ENCODE assay signal across 34 cellular contexts in the genomic region with DNA sequence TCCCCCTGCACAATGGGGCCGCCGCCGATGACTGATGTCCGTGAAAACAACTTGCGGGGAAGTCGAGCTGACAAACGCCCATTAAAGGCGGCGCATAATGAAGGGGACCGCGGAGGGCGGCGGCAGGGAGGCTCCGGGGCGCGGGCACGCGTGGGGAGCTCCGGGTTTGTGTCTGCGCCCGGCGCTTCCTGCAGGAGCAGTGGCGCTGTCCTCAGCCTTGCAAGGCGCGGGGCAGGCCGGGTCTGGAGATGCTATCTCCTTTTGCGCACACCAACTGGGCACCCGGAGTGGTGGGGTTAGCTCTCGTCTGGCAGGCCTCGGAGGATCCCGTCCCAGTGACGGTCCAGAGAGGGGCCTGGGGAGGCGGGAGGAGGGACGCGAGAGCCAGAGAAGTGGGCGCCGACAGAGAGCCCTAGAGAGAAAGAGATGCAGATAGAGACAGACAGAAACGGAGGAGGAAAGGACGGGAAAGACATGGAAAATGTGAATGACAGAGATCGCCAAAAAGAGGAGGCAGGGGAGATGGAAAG. TPM values are rescaled to one million over a fixed set of nuclear protein-coding genes. Genes with fewer than 3 reads are reported as not detected.
DNase-seq lines count a peak whose midpoint lies in the region; ATAC-seq and TF ChIP-seq lines count a peak whose summit lies in the region.
"Had no signal": no experiment of that assay in that cellular context is flagged by ENCODE, and none has a peak within 500 bp of the region (broad histone marks: within the 10 kb centered on the region; RNA-seq: fewer than 3 reads in every experiment).

No MANE protein-coding gene starts in this region.

- peak; percentile 15 for TF ChIP-seq CTCF in VCaP (conservative IDR thresholded peaks at IDR 0.05)
- TF ChIP-seq CTCF in osteoblast (IDR thresholded peaks at IDR 0.05; ENCODE audit: extremely low read depth, low read depth, low read length), result no peak

- H3K36me3 ChIP-seq in H7 (replicated peaks; ENCODE audit: control insufficient read depth, insufficient read depth, low read length), result no peaks in the 10 kb centered on the region; the same call in 1 of the 2 replicates
- no peaks in the 10 kb centered on the region for H3K36me3 ChIP-seq in iPS-15b (ENCODE audit: control insufficient read depth, insufficient read depth, low read length)
- H3K36me3 ChIP-seq in osteoblast (ENCODE audit: insufficient read depth, low read length), result no peaks in the 10 kb centered on the region
- H3K36me3 ChIP-seq: neutrophil, sigmoid colon, thoracic aorta, vagina had no signal

- no peak overlapping the region for H3K9ac ChIP-seq in iPS-15b (ENCODE audit: low read depth, low read length)

- peaks cover 27% of the 10 kb centered on the region for H3K27me3 Mint-ChIP-seq in T-helper 2 cell treated with Interferon-gamma antibody and Interleukin-4, amounts not matched to agents 5 μg/mL and 100 μg/mL, for 36 hours (ENCODE audit: low read depth)
- H3K27me3 Mint-ChIP-seq in activated CD8-positive, alpha-beta memory T cell treated with anti-CD3 and anti-CD28 coated beads, Interleukin-2, amount 10 ng/mL, durations not matched to agents 7 days and 5 days, result peaks cover 45% of the 10 kb centered on the region

- H3K27me3 ChIP-seq in H7 (ENCODE audit: control insufficient read depth, insufficient read depth, low read length) (peaks cover 72% of the 10 kb centered on the region), iPS-15b (ENCODE audit: control insufficient read depth, insufficient read depth, low read length) (peaks cover 77% of the 10 kb centered on the region), osteoblast (ENCODE audit: insufficient read depth, low read length) (peaks cover 81% of the 10 kb centered on the region)

- peak overlapping the region; percentile 3; the same call in 1 of the 2 replicates for H3K4me3 ChIP-seq in H7 (ENCODE audit: insufficient read depth, low read depth, low read length)
- H3K4me3 ChIP-seq in iPS-15b (ENCODE audit: low read depth, low read length), result peak overlapping the region; percentile 22
- no peak overlapping the region for H3K4me3 ChIP-seq in osteoblast (ENCODE audit: insufficient read depth, low read length)
- H3K4me3 ChIP-seq: sigmoid colon, thoracic aorta, vagina had no signal

- no peak overlapping the region for H2AFZ ChIP-seq in osteoblast (ENCODE audit: low read length)

- no peak overlapping the region for H3K27ac ChIP-seq in VCaP
- H3K27ac ChIP-seq in osteoblast (ENCODE audit: low read depth, low read length), result no peak overlapping the region
- H3K27ac ChIP-seq: C4-2B, epithelial cell of prostate, neutrophil, RWPE1, sigmoid colon, thoracic aorta, vagina had no signal

- H3K9me3 ChIP-seq in iPS-15b (ENCODE audit: control insufficient read depth, insufficient read depth, low read length), result no peaks in the 10 kb centered on the region
- H3K9me3 ChIP-seq in osteoblast (ENCODE audit: low read depth, low read length), result no peaks in the 10 kb centered on the region
- H3K9me3 ChIP-seq: Caco-2, neutrophil, sigmoid colon, thoracic aorta, vagina had no signal

- no peaks in the 10 kb centered on the region for H3K79me2 ChIP-seq in osteoblast (ENCODE audit: insufficient read depth, low read length)

- no peaks in the 10 kb centered on the region for H3K4me1 Mint-ChIP-seq in T-helper 2 cell treated with Interferon-gamma antibody and Interleukin-4, amounts not matched to agents 5 μg/mL and 100 μg/mL, for 36 hours (ENCODE audit: low read depth)
- no peaks in the 10 kb centered on the region for H3K4me1 Mint-ChIP-seq in activated CD8-positive, alpha-beta memory T cell treated with anti-CD3 and anti-CD28 coated beads, Interleukin-2, amount 10 ng/mL, durations not matched to agents 7 days and 5 days
- H3K4me1 Mint-ChIP-seq: activated CD4-positive, alpha-beta T cell treated with anti-CD3 and anti-CD28 coated beads for 36 hours; activated naive CD8-positive, alpha-beta T cell treated with anti-CD3 and anti-CD28 coated beads, Interleukin-2, amount 50 U/mL, for 24 hours had no signal

- no peak for ATAC-seq in HG02981 (IDR thresholded peaks at IDR 0.05; ENCODE audit: unreplicated experiment)
- ATAC-seq in activated CD8-positive, alpha-beta memory T cell treated with anti-CD3 and anti-CD28 coated beads, Interleukin-2, amount 10 ng/mL, durations not matched to agents 7 days and 5 days, result no peak
- ATAC-seq in HG02870 (IDR thresholded peaks at IDR 0.05; ENCODE audit: unreplicated experiment), result no peak
- ATAC-seq: activated CD4-positive, alpha-beta T cell treated with anti-CD3 and anti-CD28 coated beads for 36 hours; activated CD8-positive, alpha-beta T cell treated with anti-CD3 and anti-CD28 coated beads, Interleukin-2, amount 10 ng/mL, durations not matched to agents 7 days and 5 days; activated naive CD8-positive, alpha-beta T cell treated with anti-CD3 and anti-CD28 coated beads, Interleukin-2, amount 50 U/mL, for 24 hours; left lobe of liver had no signal

- CTCF ChIA-PET in activated CD8-positive, alpha-beta memory T cell treated with anti-CD3 and anti-CD28 coated beads, Interleukin-2, amount 10 ng/mL, durations not matched to agents 7 days and 5 days (lab: Charles Lee), result no interaction called here

- no peak overlapping the region for H3K4me3 Mint-ChIP-seq in T-helper 2 cell treated with Interferon-gamma antibody and Interleukin-4, amounts not matched to agents 5 μg/mL and 100 μg/mL, for 36 hours
- no peak overlapping the region for H3K4me3 Mint-ChIP-seq in activated CD8-positive, alpha-beta memory T cell treated with anti-CD3 and anti-CD28 coated beads, Interleukin-2, amount 10 ng/mL, durations not matched to agents 7 days and 5 days
- H3K4me3 Mint-ChIP-seq: activated CD4-positive, alpha-beta T cell treated with anti-CD3 and anti-CD28 coated beads for 36 hours; activated CD8-positive, alpha-beta T cell treated with anti-CD3 and anti-CD28 coated beads, Interleukin-2, amount 10 ng/mL, durations not matched to agents 7 days and 5 days; activated naive CD8-positive, alpha-beta T cell treated with anti-CD3 and anti-CD28 coated beads, Interleukin-2, amount 50 U/mL, for 24 hours; memory B cell; stimulated activated naive CD8-positive, alpha-beta T cell treated with anti-CD3 and anti-CD28 coated beads, Interleukin-15, Interleukin-2, amounts not matched to agents 100 ng/mL and 50 ng/mL, for 24 hours had no signal

- no peaks in the 10 kb centered on the region for H3K4me1 ChIP-seq in iPS-15b (ENCODE audit: control insufficient read depth, insufficient read depth, low read length)
- H3K4me1 ChIP-seq in osteoblast (ENCODE audit: insufficient read depth, low read length), result no peaks in the 10 kb centered on the region

- H4K20me1 ChIP-seq in osteoblast (ENCODE audit: insufficient read depth, low read length), result no peaks in the 10 kb centered on the region

- H3K9me3 Mint-ChIP-seq in T-helper 2 cell treated with Interferon-gamma antibody and Interleukin-4, amounts not matched to agents 5 μg/mL and 100 μg/mL, for 36 hours, result no peaks in the 10 kb centered on the region
- no peaks in the 10 kb centered on the region for H3K9me3 Mint-ChIP-seq in activated CD8-positive, alpha-beta memory T cell treated with anti-CD3 and anti-CD28 coated beads, Interleukin-2, amount 10 ng/mL, durations not matched to agents 7 days and 5 days (ENCODE audit: low read depth)
- H3K9me3 Mint-ChIP-seq: activated naive CD8-positive, alpha-beta T cell treated with anti-CD3 and anti-CD28 coated beads, Interleukin-2, amount 50 U/mL, for 24 hours; memory B cell; stimulated activated naive CD8-positive, alpha-beta T cell treated with anti-CD3 and anti-CD28 coated beads, Interleukin-15, Interleukin-2, amounts not matched to agents 100 ng/mL and 50 ng/mL, for 24 hours had no signal

- no peak overlapping the region for H3K4me2 ChIP-seq in osteoblast (ENCODE audit: insufficient read depth, low read length)

- DNase-seq in H7 (peak; percentile 80), osteoblast (ENCODE audit: insufficient read length, low spot score, missing footprints) (peak; percentile 87)
- no peak for DNase-seq in T-helper 2 cell treated with Interferon-gamma antibody and Interleukin-4, amounts not matched to agents 5 μg/mL and 100 μg/mL, for 36 hours (ENCODE audit: low spot score)
- no peak for DNase-seq in activated CD8-positive, alpha-beta memory T cell treated with anti-CD3 and anti-CD28 coated beads, Interleukin-2, amount 10 ng/mL, durations not matched to agents 7 days and 5 days
- DNase-seq: activated CD4-positive, alpha-beta T cell treated with anti-CD3 and anti-CD28 coated beads for 36 hours; activated CD8-positive, alpha-beta T cell treated with anti-CD3 and anti-CD28 coated beads, Interleukin-2, amount 10 ng/mL, durations not matched to agents 7 days and 5 days; activated effector memory CD4-positive, alpha-beta T cell treated with Interleukin-2 at 50 U/mL for 16 hours; activated naive CD8-positive, alpha-beta T cell treated with anti-CD3 and anti-CD28 coated beads, Interleukin-2, amount 50 U/mL, for 24 hours; activated T-cell treated with anti-CD3 and anti-CD28 coated beads for 4 hours; Caco-2; cerebellar nuclear complex; DMS79 treated with DMSO at 0.1 percent for 48 hours; NCI-H1417; NCI-H2081 treated with DMSO at 0.1 percent for 48 hours; NCI-H446; sigmoid colon; T-helper 2 cell had no signal

- H3K27ac Mint-ChIP-seq in T-helper 2 cell treated with Interferon-gamma antibody and Interleukin-4, amounts not matched to agents 5 μg/mL and 100 μg/mL, for 36 hours, result no peak overlapping the region
- H3K27ac Mint-ChIP-seq in activated CD8-positive, alpha-beta memory T cell treated with anti-CD3 and anti-CD28 coated beads, Interleukin-2, amount 10 ng/mL, durations not matched to agents 7 days and 5 days, result no peak overlapping the region
- H3K27ac Mint-ChIP-seq: activated CD4-positive, alpha-beta T cell treated with anti-CD3 and anti-CD28 coated beads for 36 hours; activated CD8-positive, alpha-beta T cell treated with anti-CD3 and anti-CD28 coated beads, Interleukin-2, amount 10 ng/mL, durations not matched to agents 7 days and 5 days; activated naive CD8-positive, alpha-beta T cell treated with anti-CD3 and anti-CD28 coated beads, Interleukin-2, amount 50 U/mL, for 24 hours; memory B cell; progenitor cell of endocrine pancreas; stimulated activated naive CD8-positive, alpha-beta T cell treated with anti-CD3 and anti-CD28 coated beads, Interleukin-15, Interleukin-2, amounts not matched to agents 100 ng/mL and 50 ng/mL, for 24 hours had no signal

- no peaks in the 10 kb centered on the region for H3K36me3 Mint-ChIP-seq in T-helper 2 cell treated with Interferon-gamma antibody and Interleukin-4, amounts not matched to agents 5 μg/mL and 100 μg/mL, for 36 hours (ENCODE audit: low read depth)
- H3K36me3 Mint-ChIP-seq in activated CD8-positive, alpha-beta memory T cell treated with anti-CD3 and anti-CD28 coated beads, Interleukin-2, amount 10 ng/mL, durations not matched to agents 7 days and 5 days, result no peaks in the 10 kb centered on the region
- H3K36me3 Mint-ChIP-seq: memory B cell had no signal

RNA-seq across cellular contexts. Expression of gene FGF3, which starts 0.4 kb away (rescaled TPM):
- total RNA-seq in H7 (2014; rRNA removed; shearing (Covaris generic)), result 0.15 TPM in 1 of 2 replicates, not detected in the other
- total RNA-seq in osteoblast, result not detected in 2 replicates
- not detected for total RNA-seq in activated CD8-positive, alpha-beta memory T cell treated with anti-CD3 and anti-CD28 coated beads, Interleukin-2, amount 10 ng/mL, durations not matched to agents 7 days and 5 days
- total RNA-seq: activated CD4-positive, alpha-beta T cell treated with anti-CD3 and anti-CD28 coated beads for 36 hours; activated CD8-positive, alpha-beta T cell treated with anti-CD3 and anti-CD28 coated beads, Interleukin-2, amount 10 ng/mL, durations not matched to agents 7 days and 5 days; Caco-2; left lobe of liver; MCF 10A; OCI-LY7; progenitor cell of endocrine pancreas; sigmoid colon; SK-MEL-5; thoracic aorta; vagina had no signal

RNA-seq across cellular contexts. Expression of gene FGF4, which starts 44.5 kb away (rescaled TPM):
- total RNA-seq in H7 (2014; rRNA removed; shearing (Covaris generic)), result 11.8 and 15.9 TPM in 2 replicates
- total RNA-seq in osteoblast, result not detected in 2 replicates
- not detected for total RNA-seq in activated CD8-positive, alpha-beta memory T cell treated with anti-CD3 and anti-CD28 coated beads, Interleukin-2, amount 10 ng/mL, durations not matched to agents 7 days and 5 days
- total RNA-seq: activated CD4-positive, alpha-beta T cell treated with anti-CD3 and anti-CD28 coated beads for 36 hours; activated CD8-positive, alpha-beta T cell treated with anti-CD3 and anti-CD28 coated beads, Interleukin-2, amount 10 ng/mL, durations not matched to agents 7 days and 5 days; Caco-2; left lobe of liver; MCF 10A; OCI-LY7; progenitor cell of endocrine pancreas; sigmoid colon; SK-MEL-5; thoracic aorta; vagina had no signal

Comparison
In these comparisons a context has a peak if more than half of its experiments do, and no peak if none do; other contexts are left out.
1. DNase-seq: peak in H7 (single experiment) and osteoblast (single experiment); none in T-helper 2 cell treated with Interferon-gamma antibody and Interleukin-4, amounts not matched to agents 5 μg/mL and 100 μg/mL, for 36 hours (single experiment) and activated CD8-positive, alpha-beta memory T cell treated with anti-CD3 and anti-CD28 coated beads, Interleukin-2, amount 10 ng/mL, durations not matched to agents 7 days and 5 days (single experiment).
2. RNA of gene FGF4, which starts 44.5 kb away (total RNA-seq): 11.8 to 15.9 TPM in H7; not detected in osteoblast and not detected in activated CD8-positive, alpha-beta memory T cell treated with anti-CD3 and anti-CD28 coated beads, Interleukin-2, amount 10 ng/mL, durations not matched to agents 7 days and 5 days; every median in the first group is over 10 times any median in the second.